Comparison of ENCODE assay signal across 20 cellular contexts in the genomic region with DNA sequence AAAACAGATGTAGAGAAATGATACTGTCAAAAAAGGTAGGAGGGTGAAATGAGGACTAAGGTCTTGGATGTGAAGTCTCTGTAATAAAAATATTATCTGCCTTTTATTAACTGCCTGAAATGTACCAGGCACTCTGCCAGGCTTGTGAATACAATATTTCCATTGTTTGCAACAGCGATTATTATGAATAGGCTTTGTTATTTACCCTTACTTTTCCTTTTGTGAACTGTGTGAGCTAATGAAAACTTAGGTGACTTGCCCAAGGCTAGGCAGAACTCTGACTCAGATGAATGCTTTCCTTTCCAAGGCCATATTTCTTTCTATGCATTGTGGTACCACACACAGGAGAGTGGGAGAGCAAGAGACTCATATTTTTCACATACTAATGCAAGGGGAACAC.
DNase-seq lines count a peak whose midpoint lies in the region; ATAC-seq and TF ChIP-seq lines count a peak whose summit lies in the region.
"Had no signal": no experiment of that assay in that cellular context is flagged by ENCODE, and none has a peak within 500 bp of the region (broad histone marks: within the 10 kb centered on the region; RNA-seq: fewer than 3 reads in every experiment).

No MANE protein-coding gene starts in this region.

- H3K4me3 Mint-ChIP-seq in Calu3 (ENCODE audit: low read depth, unreplicated experiment), result peak overlapping the region; percentile 20
- H3K4me3 Mint-ChIP-seq in stimulated activated naive CD8-positive, alpha-beta T cell treated with anti-CD3 and anti-CD28 coated beads, Interleukin-15, amount 100 ng/mL, for 72 hours, result no peak overlapping the region
- H3K4me3 Mint-ChIP-seq: activated CD4-positive, alpha-beta T cell treated with anti-CD3 and anti-CD28 coated beads, Interleukin-2, amount 10 ng/mL, durations not matched to agents 7 days and 5 days; CD4-positive, CD25-positive, alpha-beta regulatory T cell had no signal

- TF ChIP-seq POLR2A in body of pancreas (IDR thresholded peaks at IDR 0.05) (no peak), suprapubic skin (IDR thresholded peaks at IDR 0.05) (no peak)

- H3K4me1 Mint-ChIP-seq in Calu3 (ENCODE audit: low read depth, unreplicated experiment), result peaks cover 9% of the 10 kb centered on the region
- no peaks in the 10 kb centered on the region for H3K4me1 Mint-ChIP-seq in stimulated activated naive CD8-positive, alpha-beta T cell treated with anti-CD3 and anti-CD28 coated beads, Interleukin-15, amount 100 ng/mL, for 72 hours
- H3K4me1 Mint-ChIP-seq: activated CD4-positive, alpha-beta T cell treated with anti-CD3 and anti-CD28 coated beads, Interleukin-2, amount 10 ng/mL, durations not matched to agents 7 days and 5 days; CD4-positive, CD25-positive, alpha-beta regulatory T cell had no signal

- peaks cover 3% of the 10 kb centered on the region for H3K9me3 Mint-ChIP-seq in Calu3 (ENCODE audit: low read depth, unreplicated experiment)
- peaks cover 14% of the 10 kb centered on the region in 2 donors for H3K9me3 Mint-ChIP-seq in stimulated activated naive CD8-positive, alpha-beta T cell treated with anti-CD3 and anti-CD28 coated beads, Interleukin-15, amount 100 ng/mL, for 72 hours

- peak overlapping the region; percentile 77 for H3K27ac Mint-ChIP-seq in Calu3 (ENCODE audit: unreplicated experiment)
- H3K27ac Mint-ChIP-seq in stimulated activated naive CD8-positive, alpha-beta T cell treated with anti-CD3 and anti-CD28 coated beads, Interleukin-15, amount 100 ng/mL, for 72 hours, result no peak overlapping the region
- H3K27ac Mint-ChIP-seq: activated CD4-positive, alpha-beta T cell treated with anti-CD3 and anti-CD28 coated beads, Interleukin-2, amount 10 ng/mL, durations not matched to agents 7 days and 5 days; CD4-positive, CD25-positive, alpha-beta regulatory T cell had no signal

- ATAC-seq in body of pancreas, result peak; percentile 78
- no peak for ATAC-seq in HG02885 (IDR thresholded peaks at IDR 0.05; ENCODE audit: poor library complexity, unreplicated experiment)
- no peak for ATAC-seq in stimulated activated naive CD8-positive, alpha-beta T cell treated with anti-CD3 and anti-CD28 coated beads, Interleukin-15, amount 100 ng/mL, for 72 hours
- ATAC-seq in HG03039 (IDR thresholded peaks at IDR 0.05; ENCODE audit: unreplicated experiment), result no peak
- ATAC-seq: left colon, psoas muscle had no signal

- H3K27ac ChIP-seq in body of pancreas, result peak overlapping the region in 3 of 4 donors; percentile 22 to 49 (median 48)
- H3K27ac ChIP-seq in suprapubic skin, result no peak overlapping the region
- H3K27ac ChIP-seq: dorsolateral prefrontal cortex, psoas muscle had no signal

- CTCF ChIA-PET in Calu3 (lab: Charles Lee), result interaction anchor here (0.6 kb wide), 1 partner anchor 10 kb away, joined by 3 read pairs; no protein-coding TSS in a partner anchor

- intact Hi-C loops in Calu3 (cut with micrococcal nuclease; ENCODE audit: unreplicated experiment) (no loop called here), body of pancreas (cut with DNase I) (no loop called here)

- H3K4me1 ChIP-seq in body of pancreas (no peaks in the 10 kb centered on the region), suprapubic skin (no peaks in the 10 kb centered on the region)
- H3K4me1 ChIP-seq: psoas muscle had no signal

- peak; percentile 46 for DNase-seq in Calu3
- DNase-seq in NCI-H1105 treated with DMSO at 0.1 percent for 48 hours (lab: John Stamatoyannopoulos, UW), result peak; percentile 75
- peak in 3 of 4 donors; percentile 25 to 48 (median 46) for DNase-seq in body of pancreas
- DNase-seq in left kidney (ENCODE audit: low read depth, low spot score), result peak; percentile 49
- DNase-seq in suprapubic skin (ENCODE audit: low spot score in 2 of 2), result no peak
- no peak for DNase-seq in stimulated activated naive CD8-positive, alpha-beta T cell treated with anti-CD3 and anti-CD28 coated beads, Interleukin-15, amount 100 ng/mL, for 72 hours
- DNase-seq: activated CD4-positive, alpha-beta T cell treated with anti-CD3 and anti-CD28 coated beads, Interleukin-2, amount 10 ng/mL, durations not matched to agents 7 days and 5 days; activated CD8-positive, alpha-beta memory T cell treated with anti-CD3 and anti-CD28 coated beads, Interleukin-2, amount 50 U/mL, for 48 hours; activated effector memory CD4-positive, alpha-beta T cell treated with anti-CD3 and anti-CD28 coated beads, Interleukin-2, amount 50 U/mL, for 16 hours; CD4-positive, CD25-positive, alpha-beta regulatory T cell; DMS79 treated with DMSO at 0.1 percent for 48 hours; dorsolateral prefrontal cortex; left colon; midbrain; NCI-H1436; NCI-H345; psoas muscle; substantia nigra had no signal

- BruUV-seq in Calu3 (replicated peaks; lab: Mats Ljungman, UMichigan), result no TSS peak

- no peaks in the 10 kb centered on the region for H3K27me3 ChIP-seq in body of pancreas
- no peaks in the 10 kb centered on the region for H3K27me3 ChIP-seq in suprapubic skin
- H3K27me3 ChIP-seq: dorsolateral prefrontal cortex had no signal

- no peaks in the 10 kb centered on the region for H3K27me3 Mint-ChIP-seq in Calu3 (ENCODE audit: unreplicated experiment)
- H3K27me3 Mint-ChIP-seq in stimulated activated naive CD8-positive, alpha-beta T cell treated with anti-CD3 and anti-CD28 coated beads, Interleukin-15, amount 100 ng/mL, for 72 hours, result no peaks in the 10 kb centered on the region
- H3K27me3 Mint-ChIP-seq: activated CD4-positive, alpha-beta T cell treated with anti-CD3 and anti-CD28 coated beads, Interleukin-2, amount 10 ng/mL, durations not matched to agents 7 days and 5 days; CD4-positive, CD25-positive, alpha-beta regulatory T cell had no signal

- no peaks in the 10 kb centered on the region for H3K36me3 Mint-ChIP-seq in Calu3 (ENCODE audit: insufficient read depth, unreplicated experiment)
- H3K36me3 Mint-ChIP-seq: CD4-positive, CD25-positive, alpha-beta regulatory T cell had no signal

- H3K9me3 ChIP-seq in body of pancreas, result no peaks in the 10 kb centered on the region
- H3K9me3 ChIP-seq in suprapubic skin, result no peaks in the 10 kb centered on the region
- H3K9me3 ChIP-seq: psoas muscle had no signal

- 16 to 24% methylated on average over 1 of the region's 1 CpG for WGBS in body of pancreas, 2 donors
- WGBS in suprapubic skin, result 24% methylated on average over 1 of the region's 1 CpG

- TF ChIP-seq CTCF in Calu3 (IDR thresholded peaks at IDR 0.05; ENCODE audit: unreplicated experiment) (no peak), body of pancreas (IDR thresholded peaks at IDR 0.05) (no peak), suprapubic skin (IDR thresholded peaks at IDR 0.05) (no peak)

- H3K36me3 ChIP-seq in body of pancreas (replicated peaks in 1 of 2; ENCODE audit: insufficient read depth in 1 of 2, low read depth in 2 of 2), result no peaks in the 10 kb centered on the region
- no peaks in the 10 kb centered on the region for H3K36me3 ChIP-seq in suprapubic skin

- TF ChIP-seq EP300 in suprapubic skin (IDR thresholded peaks at IDR 0.05), result no peak

- H3K4me3 ChIP-seq in body of pancreas (no peak overlapping the region), suprapubic skin (no peak overlapping the region)
- H3K4me3 ChIP-seq: dorsolateral prefrontal cortex, psoas muscle had no signal

Comparison
In these comparisons a context has a peak if more than half of its experiments do, and no peak if none do; other contexts are left out.
1. DNase-seq: peak in Calu3 (single experiment), NCI-H1105 treated with DMSO at 0.1 percent for 48 hours (single experiment), body of pancreas (3 of 4) and left kidney (single experiment); none in suprapubic skin (0 of 2) and stimulated activated naive CD8-positive, alpha-beta T cell treated with anti-CD3 and anti-CD28 coated beads, Interleukin-15, amount 100 ng/mL, for 72 hours (0 of 2).